8 cellular contexts compared by ENCODE assay signal in the genomic region with DNA sequence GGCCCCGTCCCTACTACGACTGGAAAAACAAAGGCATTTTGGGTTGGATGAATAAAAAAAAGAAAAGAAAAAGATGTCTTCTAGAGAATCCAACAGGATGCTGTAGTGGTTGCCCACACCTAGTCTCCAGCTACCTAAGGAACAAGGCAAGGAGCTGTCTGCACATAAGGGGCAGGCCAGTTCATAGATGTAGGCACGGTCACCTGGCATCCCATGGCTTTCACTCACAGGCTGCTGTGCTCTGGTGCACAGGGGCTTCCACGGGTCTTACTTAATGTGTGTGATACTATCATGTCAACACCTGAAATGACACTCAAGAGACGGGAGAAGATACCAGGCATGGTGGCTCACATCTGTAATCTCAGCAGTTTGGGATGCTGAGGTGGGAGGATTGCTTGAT. TPM values are rescaled to one million over a fixed set of nuclear protein-coding genes. Genes with fewer than 3 reads are reported as not detected.
DNase-seq lines count a peak whose midpoint lies in the region; ATAC-seq and TF ChIP-seq lines count a peak whose summit lies in the region.

No MANE protein-coding gene starts in this region.

- H3K4me1 Mint-ChIP-seq in activated naive CD4-positive, alpha-beta T cell treated with anti-CD3 and anti-CD28 coated beads, Interleukin-2, amount 50 U/mL, for 24 hours: peaks cover 49% of the 10 kb centered on the region
- H3K4me1 Mint-ChIP-seq in MCF 10A (ENCODE audit: insufficient read depth, unreplicated experiment) (peaks cover 20% of the 10 kb centered on the region), mesothelial cell of epicardium (peaks cover 13% of the 10 kb centered on the region)

- peak overlapping the region; percentile 71 for H3K4me3 ChIP-seq in upper lobe of right lung

- H3K4me3 Mint-ChIP-seq in activated naive CD4-positive, alpha-beta T cell treated with anti-CD3 and anti-CD28 coated beads, Interleukin-2, amount 50 U/mL, for 24 hours: peak overlapping the region; percentile 62
- H3K4me3 Mint-ChIP-seq in MCF 10A (ENCODE audit: unreplicated experiment) (peak overlapping the region; percentile 79), mesothelial cell of epicardium (peak overlapping the region; percentile 62)

- peaks cover 17% of the 10 kb centered on the region for H3K36me3 ChIP-seq in upper lobe of right lung

- no peaks in the 10 kb centered on the region for H3K27me3 Mint-ChIP-seq in activated naive CD4-positive, alpha-beta T cell treated with anti-CD3 and anti-CD28 coated beads, Interleukin-2, amount 50 U/mL, for 24 hours
- H3K27me3 Mint-ChIP-seq in MCF 10A (ENCODE audit: insufficient read depth, unreplicated experiment): no peaks in the 10 kb centered on the region
- peaks cover 5% of the 10 kb centered on the region for H3K27me3 Mint-ChIP-seq in mesothelial cell of epicardium (ENCODE audit: low read depth)

- intact Hi-C loops in MCF 10A (cut with micrococcal nuclease): loop anchor here (2.0 kb wide), 1 partner anchor 37 kb away; no protein-coding TSS in a partner anchor
- intact Hi-C loops in upper lobe of right lung (cut with DNase I): no loop called here

- BruUV-seq in MCF 10A (replicated peaks; lab: Mats Ljungman, UMichigan): TSS peak; percentile 52

- peaks cover 6% of the 10 kb centered on the region for H3K36me3 Mint-ChIP-seq in activated naive CD4-positive, alpha-beta T cell treated with anti-CD3 and anti-CD28 coated beads, Interleukin-2, amount 50 U/mL, for 24 hours
- H3K36me3 Mint-ChIP-seq in MCF 10A (ENCODE audit: insufficient read depth, unreplicated experiment) (no peaks in the 10 kb centered on the region), mesothelial cell of epicardium (no peaks in the 10 kb centered on the region)

- H3K27ac ChIP-seq in upper lobe of right lung: peak overlapping the region; percentile 91

- H3K9me3 ChIP-seq in upper lobe of right lung: no peaks in the 10 kb centered on the region

- POLR2A ChIA-PET in MCF 10A (lab: Yijun Ruan, JAX): interaction anchor here (1.1 to 4.1 kb wide), 5 partner anchors 15 to 111 kb away, joined by 3 to 44 read pairs (median 4); a partner anchor contains a TSS

- no peaks in the 10 kb centered on the region for H3K27me3 ChIP-seq in upper lobe of right lung

- CTCF ChIA-PET in MCF 10A (lab: Yijun Ruan, JAX): interaction anchor here (0.7 kb wide), 1 partner anchor 1947 kb away, joined by 4 read pairs; no protein-coding TSS in a partner anchor

- peaks cover 33% of the 10 kb centered on the region for H3K4me1 ChIP-seq in upper lobe of right lung

- DNase-seq in activated naive CD4-positive, alpha-beta T cell (lab: John Stamatoyannopoulos, UW): no peak
- no peak for DNase-seq in MCF 10A (ENCODE audit: unreplicated experiment)
- DNase-seq in mesothelial cell of epicardium (ENCODE audit: low spot score in 2 of 2, unreplicated experiment in 2 of 2): no peak
- no peak for DNase-seq in upper lobe of right lung
- DNase-seq in NCI-H1092 (lab: John Stamatoyannopoulos, UW): no peak
- no peak for DNase-seq in activated effector memory CD4-positive, alpha-beta T cell treated with Interleukin-2 at 50 U/mL for 16 hours

- ATAC-seq in upper lobe of right lung (no peak), GM21526 (IDR thresholded peaks at IDR 0.05; ENCODE audit: low FRiP score, unreplicated experiment) (no peak)

- H3K9me3 Mint-ChIP-seq in activated naive CD4-positive, alpha-beta T cell treated with anti-CD3 and anti-CD28 coated beads, Interleukin-2, amount 50 U/mL, for 24 hours: no peaks in the 10 kb centered on the region
- H3K9me3 Mint-ChIP-seq in MCF 10A (ENCODE audit: unreplicated experiment) (no peaks in the 10 kb centered on the region), mesothelial cell of epicardium (no peaks in the 10 kb centered on the region)

- H3K27ac Mint-ChIP-seq in activated naive CD4-positive, alpha-beta T cell treated with anti-CD3 and anti-CD28 coated beads, Interleukin-2, amount 50 U/mL, for 24 hours: peak overlapping the region; percentile 56
- H3K27ac Mint-ChIP-seq in MCF 10A (ENCODE audit: low read depth, unreplicated experiment) (no peak overlapping the region), mesothelial cell of epicardium (no peak overlapping the region)

- TF ChIP-seq CTCF in MCF 10A (IDR thresholded peaks at IDR 0.05; ENCODE audit: unreplicated experiment) (no peak), mesothelial cell of epicardium (IDR thresholded peaks at IDR 0.05; ENCODE audit: unreplicated experiment) (no peak), upper lobe of right lung (IDR thresholded peaks at IDR 0.05) (no peak)

RNA-seq across cellular contexts. Expression of a gene that starts 1.0 kb away (rescaled TPM):
- total RNA-seq in MCF 10A (2022): 3.7 and 5.5 TPM in 2 replicates
- 14.3 to 15.9 TPM (median 15.2 TPM) in 3 replicates for total RNA-seq in mesothelial cell of epicardium
- total RNA-seq in upper lobe of right lung: 12.5 TPM
